Comparison of ENCODE assay signal across 20 cellular contexts in the genomic region with DNA sequence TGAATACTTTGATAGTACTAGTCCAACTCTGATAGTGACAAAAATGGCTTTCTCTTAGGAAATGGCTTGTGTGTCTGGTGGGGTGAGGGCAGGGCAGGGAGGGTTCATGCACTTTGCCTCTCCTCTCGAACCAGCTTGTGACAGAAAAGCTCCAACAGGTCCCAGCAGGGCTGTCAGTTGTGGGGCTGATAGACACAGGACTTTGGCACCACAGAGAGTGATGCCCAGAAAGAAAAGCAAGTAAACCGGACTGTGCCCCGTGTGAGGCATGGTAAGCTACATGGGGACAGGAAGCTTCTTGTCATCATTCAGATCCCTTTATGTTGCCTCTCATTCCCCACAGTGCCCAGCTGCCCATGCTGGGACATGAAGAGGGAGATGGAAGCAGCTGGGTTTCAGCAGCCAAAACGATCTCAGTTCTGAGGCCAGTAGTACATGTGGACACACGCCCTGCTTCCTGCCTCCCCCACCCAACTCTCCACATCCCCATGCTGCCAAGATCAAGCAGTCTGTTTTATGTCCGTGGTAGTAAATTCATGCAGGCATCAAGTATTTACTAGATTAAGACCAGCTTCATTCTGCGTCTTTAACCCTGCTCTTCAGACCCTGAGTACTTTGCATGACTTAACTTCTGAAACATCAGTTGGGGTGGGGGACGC. TPM values are rescaled to one million over a fixed set of nuclear protein-coding genes. Genes with fewer than 3 reads are reported as not detected.
DNase-seq lines count a peak whose midpoint lies in the region; ATAC-seq and TF ChIP-seq lines count a peak whose summit lies in the region.
"Had no signal": no experiment of that assay in that cellular context is flagged by ENCODE, and none has a peak within 500 bp of the region (broad histone marks: within the 10 kb centered on the region; RNA-seq: fewer than 3 reads in every experiment).

No MANE protein-coding gene starts in this region.

- no peak for TF ChIP-seq EP300 in ovary (IDR thresholded peaks at IDR 0.05)

- H3K4me1 Mint-ChIP-seq in naive thymus-derived CD8-positive, alpha-beta T cell, result peaks cover 0 to 3% (median 0%) of the 10 kb centered on the region in 4 donors
- H3K4me1 Mint-ChIP-seq: activated CD4-positive, alpha-beta memory T cell treated with anti-CD3 and anti-CD28 coated beads, Interleukin-2, amount 10 ng/mL, durations not matched to agents 7 days and 5 days had no signal

- peak; percentile 89 for ATAC-seq in left lobe of liver
- no peak for ATAC-seq in naive thymus-derived CD8-positive, alpha-beta T cell

- no peak for TF ChIP-seq CTCF in ovary (IDR thresholded peaks at IDR 0.05)

- in situ Hi-C loops in G401 (cut with HindIII; ENCODE audit: low sequenced_read_pairs), result no loop called here

- H3K27me3 Mint-ChIP-seq in naive thymus-derived CD8-positive, alpha-beta T cell, result no peaks in the 10 kb centered on the region

- H3K4me3 ChIP-seq in ovary, result no peak overlapping the region
- H3K4me3 ChIP-seq: colonic mucosa, testis had no signal

- WGBS in ovary, 3 donors, result 43 to 55% (median 47%) methylated on average over 8 of the region's 8 CpGs

- H3K27ac Mint-ChIP-seq in naive thymus-derived CD8-positive, alpha-beta T cell, result peak overlapping the region in 1 of 10 donors; percentile 6
- H3K27ac Mint-ChIP-seq: activated CD4-positive, alpha-beta memory T cell treated with anti-CD3 and anti-CD28 coated beads, Interleukin-2, amount 10 ng/mL, durations not matched to agents 7 days and 5 days; activated naive CD4-positive, alpha-beta T cell treated with anti-CD3 and anti-CD28 coated beads, Interleukin-2, amount 10 ng/mL, durations not matched to agents 7 days and 5 days; H9 had no signal

- intact Hi-C loops in ovary (cut with DNase I), result no loop called here

- no peaks in the 10 kb centered on the region for H3K27me3 ChIP-seq in ovary
- H3K27me3 ChIP-seq: colonic mucosa, testis had no signal

- no peaks in the 10 kb centered on the region for H3K9me3 ChIP-seq in ovary
- H3K9me3 ChIP-seq: Caco-2, colonic mucosa, testis had no signal

- POLR2A ChIA-PET in naive thymus-derived CD8-positive, alpha-beta T cell (lab: Charles Lee), result interaction anchor here (0.6 kb wide), 1 partner anchor 28 kb away, joined by 3 read pairs; no protein-coding TSS in a partner anchor

- TF ChIP-seq POLR2A in ovary (IDR thresholded peaks at IDR 0.05), result no peak

- no peak overlapping the region for H3K4me3 Mint-ChIP-seq in naive thymus-derived CD8-positive, alpha-beta T cell
- H3K4me3 Mint-ChIP-seq: activated CD4-positive, alpha-beta memory T cell treated with anti-CD3 and anti-CD28 coated beads, Interleukin-2, amount 10 ng/mL, durations not matched to agents 7 days and 5 days; activated naive CD4-positive, alpha-beta T cell treated with anti-CD3 and anti-CD28 coated beads, Interleukin-2, amount 10 ng/mL, durations not matched to agents 7 days and 5 days; H9; neural crest cell had no signal

- peak; percentile 59 for DNase-seq in G401 (ENCODE audit: low spot score)
- DNase-seq in NCI-H510A treated with DMSO at 0.1 percent for 48 hours (lab: John Stamatoyannopoulos, UW), result peak; percentile 3
- DNase-seq in cerebellum (ENCODE audit: low spot score), result peak; percentile 20
- peak; percentile 93 for DNase-seq in left lobe of liver (ENCODE audit: low spot score)
- DNase-seq in naive thymus-derived CD8-positive, alpha-beta T cell, result no peak
- DNase-seq in ovary, result no peak
- DNase-seq in NAMALWA (ENCODE audit: low spot score), result no peak
- no peak for DNase-seq in COLO668 (lab: John Stamatoyannopoulos, UW; ENCODE audit: unreplicated experiment)
- DNase-seq: activated CD4-positive, alpha-beta memory T cell treated with anti-CD3 and anti-CD28 coated beads, Interleukin-2, amount 10 ng/mL, durations not matched to agents 7 days and 5 days; activated naive CD4-positive, alpha-beta T cell treated with anti-CD3 and anti-CD28 coated beads, Interleukin-2, amount 10 ng/mL, durations not matched to agents 7 days and 5 days; activated T-cell treated with anti-CD3 and anti-CD28 coated beads, Interleukin-2, amount 50 U/mL, for 1 hour; AML-193; Caco-2; colonic mucosa; H9; NCI-H1048; RPMI8226; T-helper 1 cell; testis had no signal

- no peaks in the 10 kb centered on the region for H3K36me3 ChIP-seq in ovary
- H3K36me3 ChIP-seq: colonic mucosa had no signal

- H3K36me3 Mint-ChIP-seq in naive thymus-derived CD8-positive, alpha-beta T cell, result no peaks in the 10 kb centered on the region
- H3K36me3 Mint-ChIP-seq: activated naive CD4-positive, alpha-beta T cell treated with anti-CD3 and anti-CD28 coated beads, Interleukin-2, amount 10 ng/mL, durations not matched to agents 7 days and 5 days had no signal

- H3K27ac ChIP-seq in ovary, result no peak overlapping the region
- H3K27ac ChIP-seq: colonic mucosa, testis had no signal

- no peaks in the 10 kb centered on the region for H3K4me1 ChIP-seq in ovary (ENCODE audit: insufficient read depth)
- H3K4me1 ChIP-seq: colonic mucosa, testis had no signal

- H3K9me3 Mint-ChIP-seq in naive thymus-derived CD8-positive, alpha-beta T cell, result no peaks in the 10 kb centered on the region
- H3K9me3 Mint-ChIP-seq: activated CD4-positive, alpha-beta memory T cell treated with anti-CD3 and anti-CD28 coated beads, Interleukin-2, amount 10 ng/mL, durations not matched to agents 7 days and 5 days; activated naive CD4-positive, alpha-beta T cell treated with anti-CD3 and anti-CD28 coated beads, Interleukin-2, amount 10 ng/mL, durations not matched to agents 7 days and 5 days; H9; neural crest cell had no signal

RNA-seq across cellular contexts. Expression of a gene that starts 29.7 kb away (rescaled TPM):
- total RNA-seq in G401 (2014; rRNA removed; shearing (Covaris generic)), result not detected in 2 replicates
- not detected for total RNA-seq in cerebellum
- total RNA-seq in left lobe of liver, result 202 TPM
- 1 to 10 TPM; 4.2 to 4.4 TPM for total RNA-seq in naive thymus-derived CD8-positive, alpha-beta T cell
- 1 to 10 TPM in 1 of 3 donors, under 1 TPM in 2; 0.64 to 2.9 (median 0.69) TPM for polyA plus RNA-seq in naive thymus-derived CD8-positive, alpha-beta T cell
- under 1 TPM; 0.28 to 0.82 (median 0.72) TPM for total RNA-seq in ovary
- polyA plus RNA-seq in ovary, result 1 to 10 TPM in 1 of 2 donors, under 1 TPM in 1; 0.31 to 1.1 TPM
- total RNA-seq: H9, neural crest cell had no signal

Comparison
In these comparisons a context has a peak if more than half of its experiments do, and no peak if none do; other contexts are left out.
1. DNase-seq: peak in G401 (single experiment), NCI-H510A treated with DMSO at 0.1 percent for 48 hours (single experiment), cerebellum (single experiment) and left lobe of liver (single experiment); none in naive thymus-derived CD8-positive, alpha-beta T cell (0 of 10), ovary (0 of 5), NAMALWA (single experiment) and COLO668 (single experiment).
2. RNA of a gene that starts 29.7 kb away (total RNA-seq): 202 TPM in left lobe of liver (single experiment); 4.2 to 4.4 TPM in naive thymus-derived CD8-positive, alpha-beta T cell, 0.28 to 0.82 TPM in ovary, not detected in cerebellum (single experiment) and not detected in G401; every median in the first group is over 10 times any median in the second.